In genomic region chr22:50708474-50708873, GRCh38 we compare ENCODE assay signal across 31 cellular contexts. TPM values are rescaled to one million over a fixed set of nuclear protein-coding genes. Genes with fewer than 3 reads are reported as not detected.
"Had no signal": no experiment of that assay in that cellular context is flagged by ENCODE, and none has a peak within 500 bp of the region (broad histone marks: within the 10 kb centered on the region; RNA-seq: fewer than 3 reads in every experiment).

No MANE protein-coding gene starts in this region.

- H3K9me3 Mint-ChIP-seq: activated CD4-positive, alpha-beta memory T cell treated with anti-CD3 and anti-CD28 coated beads for 36 hours; activated CD4-positive, alpha-beta T cell treated with anti-CD3 and anti-CD28 coated beads, Interleukin-2, amount 10 ng/mL, durations not matched to agents 24 days and 14 days; activated T-cell treated with anti-CD3 and anti-CD28 coated beads, Interleukin-2, amount 50 U/mL, for 24 hours; effector memory CD8-positive, alpha-beta T cell had no signal

- H3K27ac Mint-ChIP-seq: activated CD4-positive, alpha-beta memory T cell treated with anti-CD3 and anti-CD28 coated beads for 36 hours; activated CD4-positive, alpha-beta T cell treated with anti-CD3 and anti-CD28 coated beads for 36 hours; activated CD4-positive, alpha-beta T cell treated with anti-CD3 and anti-CD28 coated beads, Interleukin-2, amount 10 ng/mL, durations not matched to agents 24 days and 14 days; activated CD8-positive, alpha-beta T cell treated with anti-CD3 and anti-CD28 coated beads, Interleukin-2, amount 10 ng/mL, durations not matched to agents 7 days and 5 days; activated naive CD4-positive, alpha-beta T cell treated with anti-CD3 and anti-CD28 coated beads, Interleukin-2, amount 10 ng/mL, durations not matched to agents 7 days and 5 days; activated naive CD8-positive, alpha-beta T cell; activated T-cell treated with anti-CD3 and anti-CD28 coated beads, Interleukin-2, amount 50 U/mL, for 24 hours; activated T-cell treated with anti-CD3 and anti-CD28 coated beads, Interleukin-2, amount 50 U/mL, for 72 hours; effector memory CD8-positive, alpha-beta T cell had no signal

- H3K36me3 Mint-ChIP-seq: activated CD4-positive, alpha-beta memory T cell treated with anti-CD3 and anti-CD28 coated beads for 36 hours; activated naive CD4-positive, alpha-beta T cell treated with anti-CD3 and anti-CD28 coated beads, Interleukin-2, amount 10 ng/mL, durations not matched to agents 7 days and 5 days; activated naive CD8-positive, alpha-beta T cell had no signal

- DNase-seq: activated CD4-positive, alpha-beta memory T cell treated with anti-CD3 and anti-CD28 coated beads for 36 hours; activated CD4-positive, alpha-beta T cell treated with anti-CD3 and anti-CD28 coated beads for 36 hours; activated CD4-positive, alpha-beta T cell treated with anti-CD3 and anti-CD28 coated beads, Interleukin-2, amount 10 ng/mL, durations not matched to agents 24 days and 14 days; activated CD4-positive, CD25-positive, alpha-beta regulatory T cell; activated CD4-positive, CD25-positive, alpha-beta regulatory T cell treated with anti-CD3 and anti-CD28 coated beads, Interleukin-2, amount 50 U/mL, for 72 hours; activated CD8-positive, alpha-beta memory T cell treated with anti-CD3 and anti-CD28 coated beads, Interleukin-2, amount 50 U/mL, for 48 hours; activated CD8-positive, alpha-beta T cell treated with anti-CD3 and anti-CD28 coated beads, Interleukin-2, amount 10 ng/mL, durations not matched to agents 7 days and 5 days; activated gamma-delta T cell; activated naive CD4-positive, alpha-beta T cell; activated naive CD4-positive, alpha-beta T cell treated with anti-CD3 and anti-CD28 coated beads, Interleukin-2, amount 10 ng/mL, durations not matched to agents 7 days and 5 days; activated T-cell treated with anti-CD3 and anti-CD28 coated beads for 4 hours; activated T-cell treated with anti-CD3 and anti-CD28 coated beads, Interleukin-2, amount 50 U/mL, for 24 hours; activated T-cell treated with anti-CD3 and anti-CD28 coated beads, Interleukin-2, amount 50 U/mL, for 72 hours; amniotic stem cell; anterior cingulate cortex; caudate nucleus; cortex of kidney; dermis blood vessel endothelial cell; effector CD4-positive, alpha-beta T cell; effector memory CD8-positive, alpha-beta T cell; erythroblast; heart right ventricle; T-helper 2 cell had no signal

- FAIRE-seq: astrocyte, colon had no signal

- H3K4me3 ChIP-seq: esophagus muscularis mucosa, gastroesophageal sphincter, heart right ventricle had no signal

- H3K27me3 ChIP-seq: esophagus muscularis mucosa, foreskin keratinocyte, gastroesophageal sphincter, heart right ventricle had no signal

- H3K27me3 Mint-ChIP-seq: activated CD4-positive, alpha-beta memory T cell treated with anti-CD3 and anti-CD28 coated beads for 36 hours; activated CD4-positive, alpha-beta T cell treated with anti-CD3 and anti-CD28 coated beads for 36 hours; activated naive CD8-positive, alpha-beta T cell; activated T-cell treated with anti-CD3 and anti-CD28 coated beads, Interleukin-2, amount 50 U/mL, for 24 hours had no signal

- H3K4me1 ChIP-seq: foreskin keratinocyte had no signal

- ATAC-seq: activated CD4-positive, alpha-beta T cell treated with anti-CD3 and anti-CD28 coated beads for 36 hours; activated CD8-positive, alpha-beta T cell treated with anti-CD3 and anti-CD28 coated beads, Interleukin-2, amount 10 ng/mL, durations not matched to agents 7 days and 5 days; activated T-cell treated with anti-CD3 and anti-CD28 coated beads, Interleukin-2, amount 50 U/mL, for 72 hours; effector memory CD8-positive, alpha-beta T cell; foreskin keratinocyte; gastroesophageal sphincter; heart right ventricle had no signal

- H3K9me3 ChIP-seq: esophagus muscularis mucosa, gastroesophageal sphincter, heart right ventricle had no signal

- H3K4me1 Mint-ChIP-seq: activated CD4-positive, alpha-beta T cell treated with anti-CD3 and anti-CD28 coated beads for 36 hours; activated CD4-positive, alpha-beta T cell treated with anti-CD3 and anti-CD28 coated beads, Interleukin-2, amount 10 ng/mL, durations not matched to agents 24 days and 14 days; activated naive CD4-positive, alpha-beta T cell treated with anti-CD3 and anti-CD28 coated beads, Interleukin-2, amount 10 ng/mL, durations not matched to agents 7 days and 5 days had no signal

- H3K4me3 Mint-ChIP-seq: activated CD4-positive, alpha-beta memory T cell treated with anti-CD3 and anti-CD28 coated beads for 36 hours; activated CD4-positive, alpha-beta T cell treated with anti-CD3 and anti-CD28 coated beads for 36 hours; activated CD4-positive, alpha-beta T cell treated with anti-CD3 and anti-CD28 coated beads, Interleukin-2, amount 10 ng/mL, durations not matched to agents 24 days and 14 days; activated CD8-positive, alpha-beta T cell treated with anti-CD3 and anti-CD28 coated beads, Interleukin-2, amount 10 ng/mL, durations not matched to agents 7 days and 5 days; activated naive CD4-positive, alpha-beta T cell treated with anti-CD3 and anti-CD28 coated beads, Interleukin-2, amount 10 ng/mL, durations not matched to agents 7 days and 5 days; activated naive CD8-positive, alpha-beta T cell; activated T-cell treated with anti-CD3 and anti-CD28 coated beads, Interleukin-2, amount 50 U/mL, for 24 hours; activated T-cell treated with anti-CD3 and anti-CD28 coated beads, Interleukin-2, amount 50 U/mL, for 72 hours; effector memory CD8-positive, alpha-beta T cell had no signal

- H3K27ac ChIP-seq: esophagus muscularis mucosa, foreskin keratinocyte, gastroesophageal sphincter, heart right ventricle had no signal

RNA-seq across cellular contexts. Expression of gene ACR, which starts 29.5 kb away (rescaled TPM):
- total RNA-seq: activated CD4-positive, alpha-beta memory T cell treated with anti-CD3 and anti-CD28 coated beads for 36 hours; activated CD4-positive, alpha-beta T cell treated with anti-CD3 and anti-CD28 coated beads for 36 hours; activated CD4-positive, alpha-beta T cell treated with anti-CD3 and anti-CD28 coated beads, Interleukin-2, amount 10 ng/mL, durations not matched to agents 24 days and 14 days; activated CD8-positive, alpha-beta memory T cell treated with anti-CD3 and anti-CD28 coated beads for 36 hours; activated CD8-positive, alpha-beta T cell treated with anti-CD3 and anti-CD28 coated beads, Interleukin-2, amount 10 ng/mL, durations not matched to agents 7 days and 5 days; activated T-cell treated with anti-CD3 and anti-CD28 coated beads, Interleukin-2, amount 50 U/mL, for 72 hours; astrocyte; foreskin keratinocyte; gastroesophageal sphincter; T-helper 1 cell treated with Interleukin-12 subunit alpha and Interleukin-12 subunit beta and Interleukin-4 antibody, amounts not matched to agents 30 ng/mL and 1 ng/mL, for 36 hours had no signal
- polyA plus RNA-seq: foreskin keratinocyte had no signal

RNA-seq across cellular contexts. Expression of gene SHANK3, which starts 35.9 kb away (rescaled TPM):
- total RNA-seq: T-helper 1 cell treated with Interleukin-12 subunit alpha and Interleukin-12 subunit beta and Interleukin-4 antibody, amounts not matched to agents 30 ng/mL and 1 ng/mL, for 36 hours had no signal
